In genomic region chr16:80931985-80932720, GRCh38 we compare ENCODE assay signal across 8 cellular contexts.
A peak's percentile ranks its signal among the peaks of the same experiment; 100 is the strongest.
DNase-seq lines count a peak whose midpoint lies in the region; ATAC-seq, FAIRE-seq and TF ChIP-seq lines count a peak whose summit lies in the region.

No MANE protein-coding gene starts in this region.

- H3K27ac ChIP-seq in keratinocyte (ENCODE audit: control insufficient read depth, insufficient read depth, low read length) (peak overlapping the region; percentile 36), skin epidermis (peak overlapping the region in 19 of 21 experiments; percentile 40 to 89 (median 70))

- H3K4me1 ChIP-seq in NT2/D1 (ENCODE audit: insufficient read depth, insufficient read length) (peaks cover 5% of the 10 kb centered on the region), keratinocyte (ENCODE audit: control insufficient read depth, extremely low read depth, insufficient read depth, low read length) (peaks cover 12% of the 10 kb centered on the region)

- H3K4me2 ChIP-seq in keratinocyte (ENCODE audit: control insufficient read depth, extremely low read depth, insufficient read depth, low read depth, low read length), result peak overlapping the region; percentile 69

- dilution Hi-C loops in keratinocyte (cut with MboI; ENCODE audit: extremely low pct_ligation_motif_present, low sequenced_read_pairs), result no loop called here

- no peak for FAIRE-seq in keratinocyte (lab: Jason Lieb, UNC)

- H3K36me3 ChIP-seq in NT2/D1 (ENCODE audit: insufficient read depth, insufficient read length, low read length) (no peaks in the 10 kb centered on the region), keratinocyte (ENCODE audit: control insufficient read depth in 2 of 2, extremely low read depth in 1 of 2, insufficient read depth in 2 of 2, low read length in 2 of 2) (no peaks in the 10 kb centered on the region)

- no peaks in the 10 kb centered on the region for H3K9me1 ChIP-seq in keratinocyte (ENCODE audit: control insufficient read depth, extremely low read depth, insufficient read depth, low read length)

- DNase-seq in NCI-H2171 treated with DMSO at 0.1 percent for 48 hours (lab: John Stamatoyannopoulos, UW), result peak; percentile 36
- no peak for DNase-seq in NCI-H2171 (lab: John Stamatoyannopoulos, UW)
- DNase-seq in NT2/D1 (ENCODE audit: low read depth, low spot score), result peak; percentile 33
- peak; percentile 74 for DNase-seq in choroid plexus epithelial cell (ENCODE audit: low read depth)
- no peak for DNase-seq in keratinocyte (ENCODE audit: low read depth, low spot score)

- TF ChIP-seq CTCF in choroid plexus epithelial cell (conservative IDR thresholded peaks at IDR 0.05; ENCODE audit: low read depth, low read length) (peak; percentile 11), keratinocyte (optimal IDR thresholded peaks at IDR 0.05 in 1 of 3, IDR thresholded peaks at IDR 0.05 in 1 of 3, conservative IDR thresholded peaks at IDR 0.05 in 1 of 3; ENCODE audit: extremely low read depth in 1 of 3, insufficient read depth in 2 of 3, low read length in 3 of 3) (no peak)

- no peaks in the 10 kb centered on the region for H4K20me1 ChIP-seq in keratinocyte (ENCODE audit: control insufficient read depth, extremely low read depth, insufficient read depth, low read length)

- H3K79me2 ChIP-seq in keratinocyte (ENCODE audit: control insufficient read depth, insufficient read depth, low read length), result no peaks in the 10 kb centered on the region

- peak overlapping the region; percentile 43 for H2AFZ ChIP-seq in keratinocyte (ENCODE audit: control insufficient read depth, low read length)

- H3K9me3 ChIP-seq in NT2/D1 (ENCODE audit: insufficient read depth, low read length), result peaks cover 9% of the 10 kb centered on the region
- no peaks in the 10 kb centered on the region for H3K9me3 ChIP-seq in keratinocyte (ENCODE audit: control insufficient read depth, low read depth, low read length)

- peak overlapping the region; percentile 72 for H3K9ac ChIP-seq in NT2/D1 (ENCODE audit: insufficient read length, low read depth)
- peak overlapping the region; percentile 15 for H3K9ac ChIP-seq in keratinocyte (ENCODE audit: control insufficient read depth, extremely low read depth, insufficient read depth, low read length)

- ATAC-seq in HG03039 (IDR thresholded peaks at IDR 0.05; ENCODE audit: unreplicated experiment) (no peak), GM21825 (IDR thresholded peaks at IDR 0.05; ENCODE audit: unreplicated experiment) (no peak)

- H3K27me3 ChIP-seq in NT2/D1 (ENCODE audit: insufficient read depth, insufficient read length) (peaks cover 53% of the 10 kb centered on the region), keratinocyte (ENCODE audit: control insufficient read depth, extremely low read depth, insufficient read depth, low read length) (no peaks in the 10 kb centered on the region)

- H3K4me3 ChIP-seq in NT2/D1 (ENCODE audit: insufficient read length, low read depth) (peak overlapping the region; percentile 34), choroid plexus epithelial cell (ENCODE audit: low read depth, low read length) (peak overlapping the region; percentile 63), keratinocyte (ENCODE audit: control insufficient read depth in 2 of 3, extremely low read depth in 1 of 3, insufficient read depth in 2 of 3, low read depth in 1 of 3, low read length in 3 of 3) (peak overlapping the region; percentile 24 to 37 (median 25)), skin epidermis (peak overlapping the region; percentile 6 to 37 (median 20))

Comparison
In these comparisons a context has a peak if more than half of its experiments do, and no peak if none do; other contexts are left out.
1. DNase-seq: peak in NCI-H2171 treated with DMSO at 0.1 percent for 48 hours (single experiment), NT2/D1 (single experiment) and choroid plexus epithelial cell (single experiment); none in NCI-H2171 (single experiment) and keratinocyte (single experiment).
2. Peak in every context shown above with its lines, with median percentiles within 50 percentile points of each other: H3K4me3 ChIP-seq.